Comparison of ENCODE assay signal across 1 cellular context in the genomic region with DNA sequence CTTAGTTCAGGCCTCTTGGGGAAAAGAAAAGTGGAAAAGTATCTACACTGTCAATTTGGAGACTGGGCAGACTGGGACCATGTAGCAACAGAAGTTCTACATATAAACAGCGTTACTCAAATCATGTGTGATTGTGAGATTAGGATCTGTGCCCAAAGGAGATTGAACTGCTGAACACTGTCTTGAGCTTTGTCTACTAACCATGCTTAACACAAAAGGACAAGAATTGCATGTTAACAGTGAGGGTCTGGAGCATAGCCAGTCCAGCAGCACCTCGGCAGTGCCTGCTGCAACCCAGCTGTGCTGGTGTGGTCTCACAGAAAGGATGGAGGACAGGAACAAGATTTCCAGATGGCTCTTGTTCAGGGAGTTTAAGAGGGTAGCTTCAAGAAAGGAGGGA.
TF ChIP-seq lines count a peak whose summit lies in the region.

No MANE protein-coding gene starts in this region.

TF ChIP-seq in IMR-90, 13 proteins besides CTCF, POLR2A, EP300 and RAD21 (continued from another document):
- TF ChIP-seq NFE2L2 (IDR thresholded peaks at IDR 0.05; ENCODE audit: low read depth, low read length), result no peak
- TF ChIP-seq BHLHE40 (IDR thresholded peaks at IDR 0.05; ENCODE audit: low read depth, low read length), result no peak
- no peak for TF ChIP-seq CEBPB (IDR thresholded peaks at IDR 0.05; ENCODE audit: low read depth, low read length)
- no peak for TF ChIP-seq CHD1 (IDR thresholded peaks at IDR 0.05; ENCODE audit: low read depth, low read length)
- no peak for TF ChIP-seq SMC3 (IDR thresholded peaks at IDR 0.05; ENCODE audit: low read depth, low read length)
